In the genomic region with DNA sequence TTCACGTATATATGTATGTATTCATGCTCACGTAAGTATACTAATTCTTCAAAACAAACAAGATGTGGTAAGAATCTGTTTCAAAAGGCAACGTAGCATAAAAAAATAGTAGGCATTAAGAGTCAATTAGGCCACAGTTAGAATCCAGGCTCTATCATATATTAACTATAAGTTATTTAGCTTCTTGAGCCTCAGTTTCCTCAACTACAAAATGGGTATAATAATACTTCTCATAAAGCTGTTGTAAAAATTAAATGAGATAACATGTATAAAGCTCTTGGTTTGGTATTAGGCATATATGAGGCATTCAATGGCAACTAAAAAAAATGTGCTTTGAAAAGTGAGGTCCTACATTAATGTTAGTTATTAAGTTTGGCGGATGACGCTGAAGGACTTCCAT, we compare ENCODE assay signal across 10 cellular contexts.
"Had no signal": no experiment of that assay in that cellular context is flagged by ENCODE, and none has a peak within 500 bp of the region (broad histone marks: within the 10 kb centered on the region; RNA-seq: fewer than 3 reads in every experiment).

No MANE protein-coding gene starts in this region.

- ATAC-seq: HCT116 had no signal

- H3K9me3 ChIP-seq: HAP-1 had no signal

- H2AFZ ChIP-seq: GM23248 had no signal

- H3K4me3 Mint-ChIP-seq: IgD-negative memory B cell had no signal

- H3K4me3 ChIP-seq: GM23248, HAP-1 had no signal

- DNase-seq: GM23248, GOT3, H7, Karpas-422, KBM-7 had no signal

- H3K4me2 ChIP-seq: KMS-11 had no signal

- H3K27ac ChIP-seq: GM23248, HL-60, KMS-11 had no signal

- H3K9me3 Mint-ChIP-seq: IgD-negative memory B cell had no signal

- H3K27me3 Mint-ChIP-seq: IgD-negative memory B cell had no signal

- H3K27ac Mint-ChIP-seq: IgD-negative memory B cell had no signal

- H3K9ac ChIP-seq: GM23248, KMS-11 had no signal
